In the genomic region with DNA sequence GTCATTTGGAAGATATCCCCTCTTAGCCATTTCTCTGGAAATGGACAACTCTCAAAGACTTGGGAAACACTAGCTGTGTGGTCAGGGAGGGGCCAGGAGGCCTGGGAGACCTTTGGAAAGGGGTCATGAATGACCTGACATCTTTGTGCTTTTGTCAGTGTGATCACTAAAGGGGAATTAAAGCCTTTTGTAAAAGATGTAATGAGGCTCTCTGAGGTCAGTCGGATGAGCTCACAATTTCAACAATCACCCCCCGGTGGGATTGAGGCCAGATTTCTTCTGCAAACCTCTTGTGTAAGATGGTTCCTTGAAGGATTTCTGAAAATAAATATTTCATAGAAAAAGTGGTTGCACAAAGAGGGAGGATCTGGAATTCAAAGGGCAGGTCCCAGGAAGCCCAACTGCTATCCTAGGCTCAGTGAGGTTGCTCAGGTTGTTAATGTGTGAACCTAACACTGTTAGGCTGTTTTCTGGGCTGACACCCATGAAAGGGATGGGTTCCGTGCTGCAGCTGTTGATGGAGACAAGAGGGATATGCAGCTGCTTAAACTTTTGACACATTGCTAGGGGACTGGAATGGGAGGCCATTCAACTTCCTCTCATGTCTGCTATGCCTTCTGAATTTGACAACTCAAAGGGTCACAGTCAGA, we compare ENCODE assay signal across 20 cellular contexts.
A peak's percentile ranks its signal among the peaks of the same experiment; 100 is the strongest.
DNase-seq lines count a peak whose midpoint lies in the region; ATAC-seq and TF ChIP-seq lines count a peak whose summit lies in the region.
"Had no signal": no experiment of that assay in that cellular context is flagged by ENCODE, and none has a peak within 500 bp of the region (broad histone marks: within the 10 kb centered on the region; RNA-seq: fewer than 3 reads in every experiment).

No MANE protein-coding gene starts in this region.

- ATAC-seq in Right ventricle myocardium superior (ENCODE audit: poor library complexity) (peak; percentile 21), GM21423 (IDR thresholded peaks at IDR 0.05; ENCODE audit: unreplicated experiment) (no peak), GM18909 (IDR thresholded peaks at IDR 0.05; ENCODE audit: poor library complexity, unreplicated experiment) (no peak)
- ATAC-seq: A549; activated naive CD8-positive, alpha-beta T cell treated with anti-CD3 and anti-CD28 coated beads, Interleukin-2, amount 50 U/mL, for 24 hours had no signal

- intact Hi-C loops in Right ventricle myocardium superior (cut with DNase I), result no loop called here
- intact Hi-C loops in prostate gland (cut with DNase I), result no loop called here

- H3K27me3 ChIP-seq in right atrium auricular region, result no peaks in the 10 kb centered on the region
- no peaks in the 10 kb centered on the region for H3K27me3 ChIP-seq in prostate gland (replicated peaks; ENCODE audit: insufficient read depth)
- H3K27me3 ChIP-seq: BLaER1 had no signal

- peaks cover 0 to 13% of the 10 kb centered on the region in 2 donors for H3K4me1 ChIP-seq in right atrium auricular region
- H3K4me1 ChIP-seq in prostate gland (replicated peaks), result peaks cover 25% of the 10 kb centered on the region
- H3K4me1 ChIP-seq: BLaER1, spleen had no signal

- H3K4me3 ChIP-seq in right atrium auricular region (no peak overlapping the region), prostate gland (no peak overlapping the region)
- H3K4me3 ChIP-seq: A549, BLaER1, spleen had no signal

- H3K36me3 ChIP-seq in right atrium auricular region (no peaks in the 10 kb centered on the region), prostate gland (no peaks in the 10 kb centered on the region)
- H3K36me3 ChIP-seq: BLaER1, spleen had no signal

- H3K9me3 ChIP-seq in right atrium auricular region, result no peaks in the 10 kb centered on the region
- H3K9me3 ChIP-seq in prostate gland, result no peaks in the 10 kb centered on the region
- H3K9me3 ChIP-seq: A549, BLaER1, spleen had no signal

- TF ChIP-seq CTCF in right atrium auricular region (IDR thresholded peaks at IDR 0.05) (no peak), prostate gland (IDR thresholded peaks at IDR 0.05) (no peak)

- H3K27ac ChIP-seq in right atrium auricular region (no peak overlapping the region), prostate gland (peak overlapping the region; percentile 23 to 76)
- H3K27ac ChIP-seq: A549, BLaER1, spleen had no signal

- WGBS in prostate gland, result 90% methylated on average over 3 of the region's 3 CpGs

- TF ChIP-seq POLR2A in prostate gland (IDR thresholded peaks at IDR 0.05), result no peak

- DNase-seq in Right ventricle myocardium superior (no peak), right atrium auricular region (ENCODE audit: low spot score) (no peak), fibroblast of peridontal ligament (ENCODE audit: extremely low read depth) (peak; percentile 45), prostate gland (ENCODE audit: low spot score) (no peak), NCI-H446 treated with DMSO at 0.1 percent for 48 hours (lab: John Stamatoyannopoulos, UW) (no peak), NCI-H187 (lab: John Stamatoyannopoulos, UW) (no peak)
- DNase-seq: activated CD8-positive, alpha-beta memory T cell treated with anti-CD3 and anti-CD28 coated beads, Interleukin-2, amount 50 U/mL, for 48 hours; activated effector memory CD4-positive, alpha-beta T cell treated with Interleukin-2 at 50 U/mL for 16 hours; activated naive CD8-positive, alpha-beta T cell treated with anti-CD3 and anti-CD28 coated beads, Interleukin-2, amount 50 U/mL, for 24 hours; Calu3; midbrain; nephron progenitor cell; OCI-M1; SIG-M5; spleen; T-helper 2 cell had no signal

Comparison
In these comparisons a context has a peak if more than half of its experiments do, and no peak if none do; other contexts are left out.
1. H3K27ac ChIP-seq: peak in prostate gland (2 of 2); none in right atrium auricular region (0 of 2).